In genomic region chr7:44065431-44066110, GRCh38 we compare ENCODE assay signal across 9 cellular contexts. TPM values are rescaled to one million over a fixed set of nuclear protein-coding genes. Genes with fewer than 3 reads are reported as not detected.
DNase-seq lines count a peak whose midpoint lies in the region; FAIRE-seq and TF ChIP-seq lines count a peak whose summit lies in the region.
"Had no signal": no experiment of that assay in that cellular context is flagged by ENCODE, and none has a peak within 500 bp of the region (broad histone marks: within the 10 kb centered on the region; RNA-seq: fewer than 3 reads in every experiment).

TSS of gene PGAM2 (minus strand) at chr7:44065567. CDS start at chr7:44065529, 38 bp downstream.

- H3K27ac ChIP-seq in Peyer's patch, result peak within 1 kb of the TSS in 1 of 4 donors; percentile 19
- H3K27ac ChIP-seq in H1 (ENCODE audit: low read depth, low read length), result no peak within 1 kb of the TSS
- H3K27ac ChIP-seq in trophoblast cell (ENCODE audit: low read depth, low read length), result no peak within 1 kb of the TSS
- H3K27ac ChIP-seq: epithelial cell of prostate had no signal

- peak within 1 kb of the TSS; percentile 87; the same call in 1 of the 2 replicates for H2BK12ac ChIP-seq in H1 (ENCODE audit: low read depth, low read length)
- H2BK12ac ChIP-seq in trophoblast cell (ENCODE audit: low read length), result no peak within 1 kb of the TSS

- CTCF ChIA-PET in HEK293T (lab: Yijun Ruan, JAX), result no interaction called here
- CTCF ChIA-PET in H1 (lab: Charles Lee; ENCODE audit: partially characterized antibody), result interaction anchor here (0.5 to 2.4 kb wide), 5 partner anchors 15 to 344 kb away, joined by 3 to 10 read pairs (median 4); no protein-coding TSS in a partner anchor

- TF ChIP-seq RAD21 in H1 (IDR thresholded peaks at IDR 0.05 in 1 of 2, conservative IDR thresholded peaks at IDR 0.05 in 1 of 2; ENCODE audit: low read depth in 2 of 2, low read length in 2 of 2), result no peak

- H4K8ac ChIP-seq in H1 (ENCODE audit: extremely low read depth, insufficient read depth, low read length) (peak within 1 kb of the TSS; percentile 11), trophoblast cell (ENCODE audit: low read depth, low read length) (no peak within 1 kb of the TSS)

- H3K9ac ChIP-seq in H1 (replicated peaks in 1 of 4; ENCODE audit: extremely low read depth in 1 of 4, low read depth in 3 of 4, low read length in 3 of 4) (0 out of 7 replicates have a peak within 1 kb of the TSS, but pooled peaks of 1 of the 4 experiments have one; percentile 12), trophoblast cell (ENCODE audit: low read length) (no peak within 1 kb of the TSS)

- H4K91ac ChIP-seq in H1 (replicated peaks; ENCODE audit: insufficient read length, low read length) (peak within 1 kb of the TSS; percentile 70), trophoblast cell (ENCODE audit: low read depth, low read length) (no peak within 1 kb of the TSS)

- intact Hi-C loops in posterior cingulate gyrus (cut with DNase I), result no loop called here

- H3K36me3 ChIP-seq in Peyer's patch (peaks cover 0 to 18% (median 0%) of the 10 kb centered on the region in 3 donors), H1 (ENCODE audit: control insufficient read depth in 2 of 4, insufficient read depth in 4 of 4, low read length in 3 of 4) (peaks cover 0 to 9% (median 4%) of the 10 kb centered on the region in 4 experiments; a peak in 3 of 8 replicates), trophoblast cell (ENCODE audit: control insufficient read depth in 1 of 2, insufficient read depth in 2 of 2, low read length in 2 of 2) (peaks cover 18 to 22% of the 10 kb centered on the region in 2 experiments)

- TF ChIP-seq CTCF in Peyer's patch (IDR thresholded peaks at IDR 0.05) (no peak), H1 (IDR thresholded peaks at IDR 0.05; ENCODE audit: control extremely low read depth in 1 of 3, insufficient read depth in 1 of 3, low read depth in 1 of 3, low read length in 3 of 3) (no peak)

- H3K4me1 ChIP-seq in Peyer's patch, result peaks cover 0 to 25% (median 18%) of the 10 kb centered on the region in 4 donors
- H3K4me1 ChIP-seq in H1 (replicated peaks in 1 of 4; ENCODE audit: control insufficient read depth in 3 of 4, insufficient read depth in 4 of 4, low read length in 3 of 4), result peaks cover 9 to 30% (median 26%) of the 10 kb centered on the region in 4 experiments
- H3K4me1 ChIP-seq in trophoblast cell (ENCODE audit: control insufficient read depth in 1 of 2, insufficient read depth in 2 of 2, low read length in 2 of 2), result peaks cover 0 to 8% of the 10 kb centered on the region in 2 experiments

- H2BK120ac ChIP-seq in H1 (replicated peaks; ENCODE audit: low read depth, low read length), result no peak within 1 kb of the TSS
- H2BK120ac ChIP-seq in trophoblast cell (ENCODE audit: insufficient read depth, low read length, poor library complexity), result no peak within 1 kb of the TSS

- no peak for DNase-seq in HEK293T (ENCODE audit: extremely low spot score)
- DNase-seq in Peyer's patch, result peak in 2 of 3 donors; percentile 52
- peak in 1 of 2 experiments; percentile 65 for DNase-seq in H1 (ENCODE audit: low read depth in 1 of 2, low spot score in 2 of 2)
- DNase-seq in posterior cingulate gyrus, result peak in 9 of 10 donors; percentile 39 to 91 (median 48)
- DNase-seq in stimulated activated naive CD4-positive, alpha-beta T cell treated with Interleukin-2 at 50 U/mL for 16 hours (lab: John Stamatoyannopoulos, UW), result no peak
- DNase-seq in trophoblast cell, result no peak
- no peak for DNase-seq in GOT3 (lab: John Stamatoyannopoulos, UW)
- DNase-seq in NCI-H187 treated with DMSO at 0.1 percent for 48 hours (lab: John Stamatoyannopoulos, UW), result no peak

- H4K12ac ChIP-seq in trophoblast cell (ENCODE audit: low read depth, low read length), result no peak within 1 kb of the TSS

- H2AFZ ChIP-seq in H1 (ENCODE audit: low read length), result no peak within 1 kb of the TSS
- H2AFZ ChIP-seq in trophoblast cell (ENCODE audit: insufficient read depth, low read length, poor library complexity), result no peak within 1 kb of the TSS

- H4K5ac ChIP-seq in H1 (ENCODE audit: insufficient read length, low read depth, low read length), result peak within 1 kb of the TSS; percentile 75

- no peak for TF ChIP-seq EP300 in H1 (IDR thresholded peaks at IDR 0.05; ENCODE audit: borderline replicate concordance in 1 of 2, low read depth in 2 of 2, low read length in 2 of 2)

- H3K4me3 ChIP-seq in Peyer's patch (no peak within 1 kb of the TSS), H1 (ENCODE audit: extremely low read depth in 1 of 4, insufficient read depth in 2 of 4, low read depth in 3 of 4, low read length in 4 of 4) (peak within 1 kb of the TSS in 2 of 4 experiments; percentile 2 to 20; a peak in 1 of 8 replicates), trophoblast cell (ENCODE audit: low read depth, low read length) (no peak within 1 kb of the TSS)

- no peak within 1 kb of the TSS for H2BK20ac ChIP-seq in H1 (ENCODE audit: low read length)

- H3K4me2 ChIP-seq in H1 (ENCODE audit: insufficient read depth in 1 of 2, low read depth in 2 of 2, low read length in 2 of 2), result peak within 1 kb of the TSS; percentile 57 to 62
- H3K4me2 ChIP-seq in trophoblast cell (ENCODE audit: low read length), result no peak within 1 kb of the TSS

- H3K27me3 ChIP-seq in Peyer's patch (no peaks in the 10 kb centered on the region), H1 (replicated peaks in 1 of 4; ENCODE audit: control insufficient read depth in 3 of 4, extremely low read depth in 1 of 4, insufficient read depth in 3 of 4, low read length in 3 of 4) (peaks cover 0 to 3% (median 0%) of the 10 kb centered on the region in 4 experiments; a peak in 2 of 7 replicates), trophoblast cell (ENCODE audit: insufficient read depth, low read length) (no peaks in the 10 kb centered on the region)

- no peak for FAIRE-seq in H1 (lab: Jason Lieb, UNC)

- H3K4ac ChIP-seq in H1 (replicated peaks; ENCODE audit: insufficient read length, low read depth, low read length), result peak within 1 kb of the TSS; percentile 35
- H3K4ac ChIP-seq in trophoblast cell (ENCODE audit: low read depth, low read length), result no peak within 1 kb of the TSS

- POLR2A ChIA-PET in HEK293T (lab: Yijun Ruan, JAX) (interaction anchor here (0.7 kb wide), 1 partner anchor 15 kb away, joined by 4 read pairs; no protein-coding TSS in a partner anchor), H1 (lab: Charles Lee; ENCODE audit: partially characterized antibody) (interaction anchor here (0.7 to 7.1 kb wide), 11 partner anchors 11 to 207 kb away, joined by 3 to 48 read pairs (median 3); partner anchors contain the start of genes DBNL and POLD2)

- H3K23ac ChIP-seq in H1 (ENCODE audit: insufficient read length), result no peak within 1 kb of the TSS
- H3K23ac ChIP-seq in trophoblast cell (ENCODE audit: low read length), result no peak within 1 kb of the TSS

- peaks cover 5 to 7% of the 10 kb centered on the region in 2 experiments for H4K20me1 ChIP-seq in H1 (replicated peaks in 1 of 2; ENCODE audit: control insufficient read depth in 1 of 2, insufficient read depth in 2 of 2, low read length in 2 of 2)

- TF ChIP-seq POLR2A in Peyer's patch (IDR thresholded peaks at IDR 0.05), result no peak
- no peak for TF ChIP-seq POLR2A in H1 (IDR thresholded peaks at IDR 0.05; ENCODE audit: control extremely low read depth in 1 of 2, low read depth in 2 of 2, low read length in 2 of 2)

- no peaks in the 10 kb centered on the region for H3K79me1 ChIP-seq in H1 (ENCODE audit: low read depth, low read length)
- H3K79me1 ChIP-seq in trophoblast cell (ENCODE audit: low read length), result no peaks in the 10 kb centered on the region

- H2AK5ac ChIP-seq in H1 (ENCODE audit: low read depth, low read length) (0 out of 2 replicates have a peak within 1 kb of the TSS, but pooled peaks have one; percentile 10), trophoblast cell (ENCODE audit: low read length) (no peak within 1 kb of the TSS)

- 66% methylated on average over 14 of the region's 14 CpGs; no CpG with 5 or more reads in 1 of the 2 experiments for WGBS in H1 (ENCODE audit: extremely low coverage in 1 of 2, insufficient coverage in 1 of 2, insufficient read length in 1 of 2, insufficient replicate concordance in 2 of 2, low coverage in 1 of 2, low lambda C conversion rate in 2 of 2, missing lambda C conversion rate in 1 of 2), 2 experiments
- no CpG with 5 or more reads among the region's 14 CpGs for WGBS in trophoblast cell (ENCODE audit: extremely low coverage, insufficient coverage, insufficient read length)

- H3K79me2 ChIP-seq in H1 (ENCODE audit: control insufficient read depth in 1 of 2, insufficient read depth in 2 of 2, low read length in 2 of 2) (no peaks in the 10 kb centered on the region), trophoblast cell (ENCODE audit: control insufficient read depth, insufficient read depth, low read length, poor library complexity) (no peaks in the 10 kb centered on the region)

- H3K23me2 ChIP-seq in H1 (ENCODE audit: low read depth, low read length), result no peaks in the 10 kb centered on the region

- H3K14ac ChIP-seq in H1 (ENCODE audit: insufficient read length), result no peak within 1 kb of the TSS
- no peak within 1 kb of the TSS for H3K14ac ChIP-seq in trophoblast cell (ENCODE audit: low read length)

- no peaks in the 10 kb centered on the region for H3K9me3 ChIP-seq in Peyer's patch
- no peaks in the 10 kb centered on the region for H3K9me3 ChIP-seq in H1 (ENCODE audit: insufficient read depth in 2 of 2, low read depth in 1 of 2, low read length in 1 of 2)
- H3K9me3 ChIP-seq in trophoblast cell (ENCODE audit: insufficient read depth, low read depth, low read length), result no peaks in the 10 kb centered on the region

- H2BK15ac ChIP-seq in H1 (ENCODE audit: low read length), result peak within 1 kb of the TSS; percentile 88; the same call in 1 of the 2 replicates

- H3K18ac ChIP-seq in H1 (ENCODE audit: extremely low read depth, low read length) (peak within 1 kb of the TSS; percentile 48; the same call in 1 of the 2 replicates), trophoblast cell (ENCODE audit: low read length) (no peak within 1 kb of the TSS)

- H3K56ac ChIP-seq in H1 (replicated peaks; ENCODE audit: insufficient read length, low read depth, low read length), result no peak within 1 kb of the TSS

- 0 out of 2 replicates have a peak within 1 kb of the TSS, but pooled peaks have one; percentile 4 for H2BK5ac ChIP-seq in H1 (ENCODE audit: low read depth, low read length)
- no peak within 1 kb of the TSS for H2BK5ac ChIP-seq in trophoblast cell (ENCODE audit: low read depth, low read length, poor library complexity)

TF ChIP-seq in H1, 55 proteins besides CTCF, POLR2A, EP300 and RAD21 (continues in another document):
- TF ChIP-seq TCF12 (IDR thresholded peaks at IDR 0.05; ENCODE audit: low read depth, low read length), result no peak

RNA-seq across cellular contexts. Expression of gene PGAM2, which starts in this region (rescaled TPM):
- total RNA-seq in Peyer's patch, result 1 to 10 TPM in 2 of 4 donors, not detected in 2; 1.2 to 4.1 TPM
- total RNA-seq in H1 (2021; fragmentation: NEBNext Ultra II Directional; extraction: Animal tissue kit (Norgen Biotek cat#: 25700)), result 1.4 and 2.1 TPM in 2 replicates
- 2.9 and 4.3 TPM in 2 replicates for polyA plus RNA-seq in H1 (2011; rRNA removed)
- polyA plus RNA-seq in H1 (2011; cell fraction: cytosol; rRNA removed), result 4.5 TPM
- 3.5 TPM for polyA plus RNA-seq in H1 (2011; cell fraction: nucleus; rRNA removed)
- 0.94 to 2.6 TPM (median 2.2 TPM) in 4 replicates for polyA plus RNA-seq in H1 (2012, experiment 1 of 2)
- 1.3 TPM for polyA plus RNA-seq in H1 (2012, experiment 2 of 2)
- polyA plus RNA-seq in H1 (2013, experiment 1 of 2), result 0.97 TPM
- polyA plus RNA-seq in H1 (2013, experiment 2 of 2), result 0.90 TPM
- polyA minus RNA-seq in H1 (2011; rRNA and poly(A)+ RNA removed), result 0.88 and 1.6 TPM in 2 replicates
- polyA minus RNA-seq in H1 (2011; cell fraction: cytosol; rRNA and poly(A)+ RNA removed), result not detected
- 0.80 TPM for polyA minus RNA-seq in H1 (2011; cell fraction: nucleus; rRNA and poly(A)+ RNA removed)
- polyA plus RNA-seq in trophoblast cell (2013), result 0.14 TPM in 1 of 2 replicates, not detected in the other

Comparison
In these comparisons a context has a peak if more than half of its experiments do, and no peak if none do; other contexts are left out.
1. DNase-seq: peak in Peyer's patch (2 of 3) and posterior cingulate gyrus (9 of 10); none in HEK293T (single experiment), stimulated activated naive CD4-positive, alpha-beta T cell treated with Interleukin-2 at 50 U/mL for 16 hours (single experiment), trophoblast cell (0 of 2), GOT3 (single experiment) and NCI-H187 treated with DMSO at 0.1 percent for 48 hours (single experiment).